Comparison of ENCODE assay signal across 11 cellular contexts in the genomic region with DNA sequence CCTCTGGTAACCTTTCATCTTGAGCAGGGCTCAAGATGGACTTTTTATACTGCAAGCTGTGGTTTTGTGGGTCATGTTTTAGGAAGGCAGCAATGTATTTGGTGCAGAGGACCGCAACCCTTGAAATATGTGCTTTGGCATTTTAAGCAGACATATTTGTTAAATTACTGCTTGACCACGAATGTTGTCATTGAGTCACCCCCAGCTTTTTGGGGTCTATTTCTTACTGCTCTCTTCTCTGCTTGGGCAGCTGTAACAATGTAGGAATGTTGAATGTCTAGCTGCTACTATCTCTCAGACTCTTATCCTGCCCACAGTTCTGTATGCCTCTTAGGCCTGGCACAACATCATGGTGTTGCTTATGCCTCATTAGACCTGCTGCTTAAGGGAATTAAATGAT. TPM values are rescaled to one million over a fixed set of nuclear protein-coding genes. Genes with fewer than 3 reads are reported as not detected.
DNase-seq lines count a peak whose midpoint lies in the region; ATAC-seq lines count a peak whose summit lies in the region.
"Had no signal": no experiment of that assay in that cellular context is flagged by ENCODE, and none has a peak within 500 bp of the region (broad histone marks: within the 10 kb centered on the region; RNA-seq: fewer than 3 reads in every experiment).

No MANE protein-coding gene starts in this region.

- H3K36me3 Mint-ChIP-seq in CD4-positive, CD25-positive, alpha-beta regulatory T cell: no peaks in the 10 kb centered on the region
- H3K36me3 Mint-ChIP-seq in activated T-helper 2 cell treated with anti-CD3 and anti-CD28 coated beads, Interferon-gamma antibody, Interleukin-2, Interleukin-4, amounts not matched to agents 10 μg/mL and 5 μg/mL and 100 μg/mL, durations not matched to agents 14 hours and 24 hours and 36 hours (ENCODE audit: low read depth): peaks cover 61% of the 10 kb centered on the region
- peaks cover 2% of the 10 kb centered on the region for H3K36me3 Mint-ChIP-seq in activated CD8-positive, alpha-beta T cell treated with anti-CD3 and anti-CD28 coated beads, Interleukin-2, amount 10 ng/mL, durations not matched to agents 7 days and 5 days (ENCODE audit: low read depth)

- intact Hi-C loops in activated T-helper 2 cell treated with anti-CD3 and anti-CD28 coated beads, Interferon-gamma antibody, Interleukin-2, Interleukin-4, amounts not matched to agents 10 μg/mL and 5 μg/mL and 100 μg/mL, durations not matched to agents 14 hours and 24 hours and 36 hours (cut with micrococcal nuclease): no loop called here

- POLR2A ChIA-PET in activated CD8-positive, alpha-beta T cell treated with anti-CD3 and anti-CD28 coated beads, Interleukin-2, amount 10 ng/mL, durations not matched to agents 7 days and 5 days (lab: Charles Lee): no interaction called here

- no peaks in the 10 kb centered on the region for H3K9me3 ChIP-seq in CD4-positive, CD25-positive, alpha-beta regulatory T cell (ENCODE audit: control insufficient read depth in 2 of 2, low read length in 2 of 2)
- H3K9me3 ChIP-seq: colonic mucosa had no signal

- DNase-seq in CD4-positive, CD25-positive, alpha-beta regulatory T cell: no peak
- DNase-seq in HK-2 (ENCODE audit: unreplicated experiment) (peak; percentile 50), kidney glomerular epithelial cell (lab: John Stamatoyannopoulos, UW) (peak; percentile 81), DMS114 treated with DMSO at 0.1 percent for 48 hours (lab: John Stamatoyannopoulos, UW; ENCODE audit: unreplicated experiment) (no peak), DMS153 treated with DMSO at 0.1 percent for 48 hours (lab: John Stamatoyannopoulos, UW; ENCODE audit: unreplicated experiment) (no peak)
- no peak for DNase-seq in activated T-helper 2 cell treated with anti-CD3 and anti-CD28 coated beads, Interferon-gamma antibody, Interleukin-2, Interleukin-4, amounts not matched to agents 10 μg/mL and 5 μg/mL and 100 μg/mL, durations not matched to agents 14 hours and 24 hours and 36 hours (ENCODE audit: low spot score)
- no peak for DNase-seq in activated CD8-positive, alpha-beta T cell treated with anti-CD3 and anti-CD28 coated beads, Interleukin-2, amount 10 ng/mL, durations not matched to agents 7 days and 5 days
- DNase-seq: colonic mucosa, GF-D8, hippocampal formation had no signal

- ATAC-seq in CD4-positive, CD25-positive, alpha-beta regulatory T cell (ENCODE audit: low read depth in 2 of 2): no peak
- ATAC-seq in GM18861 (IDR thresholded peaks at IDR 0.05; ENCODE audit: unreplicated experiment): no peak
- no peak for ATAC-seq in activated CD8-positive, alpha-beta T cell treated with anti-CD3 and anti-CD28 coated beads, Interleukin-2, amount 10 ng/mL, durations not matched to agents 7 days and 5 days

- CTCF ChIA-PET in activated CD8-positive, alpha-beta T cell treated with anti-CD3 and anti-CD28 coated beads, Interleukin-2, amount 10 ng/mL, durations not matched to agents 7 days and 5 days (lab: Charles Lee): interaction anchor here (0.8 to 9.0 kb wide), 7 partner anchors 74 to 339 kb away, joined by 3 to 204 read pairs (median 9); no protein-coding TSS in a partner anchor

- H3K4me3 ChIP-seq in CD4-positive, CD25-positive, alpha-beta regulatory T cell (ENCODE audit: low read depth, low read length): peak overlapping the region; percentile 11
- H3K4me3 ChIP-seq: colonic mucosa had no signal

- peaks cover 38 to 60% (median 50%) of the 10 kb centered on the region in 4 donors for H3K4me1 Mint-ChIP-seq in CD4-positive, CD25-positive, alpha-beta regulatory T cell
- peaks cover 61% of the 10 kb centered on the region for H3K4me1 Mint-ChIP-seq in activated T-helper 2 cell treated with anti-CD3 and anti-CD28 coated beads, Interferon-gamma antibody, Interleukin-2, Interleukin-4, amounts not matched to agents 10 μg/mL and 5 μg/mL and 100 μg/mL, durations not matched to agents 14 hours and 24 hours and 36 hours (ENCODE audit: low read depth)
- peaks cover 46% of the 10 kb centered on the region for H3K4me1 Mint-ChIP-seq in activated CD8-positive, alpha-beta T cell treated with anti-CD3 and anti-CD28 coated beads, Interleukin-2, amount 10 ng/mL, durations not matched to agents 7 days and 5 days (ENCODE audit: low read depth)

- no peak overlapping the region for H3K27ac ChIP-seq in CD4-positive, CD25-positive, alpha-beta regulatory T cell (ENCODE audit: insufficient read depth, low read length, poor library complexity, severe bottlenecking)
- H3K27ac ChIP-seq: colonic mucosa had no signal

- no peak overlapping the region for H3K27ac Mint-ChIP-seq in CD4-positive, CD25-positive, alpha-beta regulatory T cell
- peak overlapping the region; percentile 39 for H3K27ac Mint-ChIP-seq in activated T-helper 2 cell treated with anti-CD3 and anti-CD28 coated beads, Interferon-gamma antibody, Interleukin-2, Interleukin-4, amounts not matched to agents 10 μg/mL and 5 μg/mL and 100 μg/mL, durations not matched to agents 14 hours and 24 hours and 36 hours
- H3K27ac Mint-ChIP-seq in activated CD8-positive, alpha-beta T cell treated with anti-CD3 and anti-CD28 coated beads, Interleukin-2, amount 10 ng/mL, durations not matched to agents 7 days and 5 days: no peak overlapping the region

- H3K36me3 ChIP-seq in CD4-positive, CD25-positive, alpha-beta regulatory T cell (ENCODE audit: control insufficient read depth, insufficient read depth, low read length): no peaks in the 10 kb centered on the region
- H3K36me3 ChIP-seq: colonic mucosa had no signal

- H3K4me1 ChIP-seq in CD4-positive, CD25-positive, alpha-beta regulatory T cell (ENCODE audit: control insufficient read depth, insufficient read depth, low read length, poor library complexity, severe bottlenecking): peaks cover 32% of the 10 kb centered on the region

- peak overlapping the region in 1 of 4 donors; percentile 40 for H3K4me3 Mint-ChIP-seq in CD4-positive, CD25-positive, alpha-beta regulatory T cell
- peak overlapping the region; percentile 63 for H3K4me3 Mint-ChIP-seq in activated T-helper 2 cell treated with anti-CD3 and anti-CD28 coated beads, Interferon-gamma antibody, Interleukin-2, Interleukin-4, amounts not matched to agents 10 μg/mL and 5 μg/mL and 100 μg/mL, durations not matched to agents 14 hours and 24 hours and 36 hours (ENCODE audit: low read depth)
- H3K4me3 Mint-ChIP-seq in activated CD8-positive, alpha-beta T cell treated with anti-CD3 and anti-CD28 coated beads, Interleukin-2, amount 10 ng/mL, durations not matched to agents 7 days and 5 days: no peak overlapping the region

- H3K27me3 ChIP-seq in CD4-positive, CD25-positive, alpha-beta regulatory T cell (ENCODE audit: control insufficient read depth, insufficient read depth, low read length): no peaks in the 10 kb centered on the region
- H3K27me3 ChIP-seq: colonic mucosa had no signal

- H3K27me3 Mint-ChIP-seq in CD4-positive, CD25-positive, alpha-beta regulatory T cell: no peaks in the 10 kb centered on the region
- no peaks in the 10 kb centered on the region for H3K27me3 Mint-ChIP-seq in activated T-helper 2 cell treated with anti-CD3 and anti-CD28 coated beads, Interferon-gamma antibody, Interleukin-2, Interleukin-4, amounts not matched to agents 10 μg/mL and 5 μg/mL and 100 μg/mL, durations not matched to agents 14 hours and 24 hours and 36 hours (ENCODE audit: low read depth)
- no peaks in the 10 kb centered on the region for H3K27me3 Mint-ChIP-seq in activated CD8-positive, alpha-beta T cell treated with anti-CD3 and anti-CD28 coated beads, Interleukin-2, amount 10 ng/mL, durations not matched to agents 7 days and 5 days (ENCODE audit: low read depth)

- no peaks in the 10 kb centered on the region for H3K9me3 Mint-ChIP-seq in CD4-positive, CD25-positive, alpha-beta regulatory T cell
- no peaks in the 10 kb centered on the region for H3K9me3 Mint-ChIP-seq in activated T-helper 2 cell treated with anti-CD3 and anti-CD28 coated beads, Interferon-gamma antibody, Interleukin-2, Interleukin-4, amounts not matched to agents 10 μg/mL and 5 μg/mL and 100 μg/mL, durations not matched to agents 14 hours and 24 hours and 36 hours
- no peaks in the 10 kb centered on the region for H3K9me3 Mint-ChIP-seq in activated CD8-positive, alpha-beta T cell treated with anti-CD3 and anti-CD28 coated beads, Interleukin-2, amount 10 ng/mL, durations not matched to agents 7 days and 5 days (ENCODE audit: insufficient read depth)

RNA-seq across cellular contexts. Expression of gene RBPJ, which starts 6.0 kb away (rescaled TPM):
- 88.4 TPM for total RNA-seq in CD4-positive, CD25-positive, alpha-beta regulatory T cell
- polyA plus RNA-seq in CD4-positive, CD25-positive, alpha-beta regulatory T cell: 100 to 1,000 TPM in 2 of 4 donors, 10 to 100 TPM in 2; 68.5 to 120 (median 98.0) TPM
- 527 and 540 TPM in 2 replicates for total RNA-seq in activated T-helper 2 cell treated with anti-CD3 and anti-CD28 coated beads, Interferon-gamma antibody, Interleukin-2, Interleukin-4, amounts not matched to agents 10 μg/mL and 5 μg/mL and 100 μg/mL, durations not matched to agents 14 hours and 24 hours and 36 hours
- total RNA-seq in activated CD8-positive, alpha-beta T cell treated with anti-CD3 and anti-CD28 coated beads, Interleukin-2, amount 10 ng/mL, durations not matched to agents 7 days and 5 days: 10 to 100 TPM; 61.7 to 72.3 TPM

Comparison
In these comparisons a context has a peak if more than half of its experiments do, and no peak if none do; other contexts are left out.
1. DNase-seq: peak in HK-2 (single experiment) and kidney glomerular epithelial cell (single experiment); none in CD4-positive, CD25-positive, alpha-beta regulatory T cell (0 of 3), activated T-helper 2 cell treated with anti-CD3 and anti-CD28 coated beads, Interferon-gamma antibody, Interleukin-2, Interleukin-4, amounts not matched to agents 10 μg/mL and 5 μg/mL and 100 μg/mL, durations not matched to agents 14 hours and 24 hours and 36 hours (single experiment), DMS114 treated with DMSO at 0.1 percent for 48 hours (single experiment), DMS153 treated with DMSO at 0.1 percent for 48 hours (single experiment) and activated CD8-positive, alpha-beta T cell treated with anti-CD3 and anti-CD28 coated beads, Interleukin-2, amount 10 ng/mL, durations not matched to agents 7 days and 5 days (single experiment).